In the genomic region with DNA sequence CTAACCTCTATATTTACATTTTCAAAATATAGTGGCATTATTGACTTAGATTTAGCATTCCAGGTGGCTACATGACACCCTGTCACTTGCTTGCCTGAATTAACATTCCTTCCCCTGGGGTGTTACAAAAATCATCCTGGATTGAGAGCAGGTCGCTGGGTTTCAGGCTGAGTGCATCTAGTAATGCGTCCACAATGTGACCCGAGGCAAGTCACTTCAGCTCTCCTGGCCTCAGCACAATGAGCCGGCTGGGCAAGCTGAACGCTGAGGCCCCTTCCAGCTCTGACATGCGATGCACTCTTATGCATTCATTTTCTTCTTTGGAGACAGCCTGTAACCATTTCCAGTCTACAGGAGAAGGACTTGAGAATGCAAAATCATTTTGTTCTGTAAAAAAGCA, we compare ENCODE assay signal across 30 cellular contexts.
A peak's percentile ranks its signal among the peaks of the same experiment; 100 is the strongest.
DNase-seq lines count a peak whose midpoint lies in the region; ATAC-seq, FAIRE-seq and TF ChIP-seq lines count a peak whose summit lies in the region.
"Had no signal": no experiment of that assay in that cellular context is flagged by ENCODE, and none has a peak within 500 bp of the region (broad histone marks: within the 10 kb centered on the region; RNA-seq: fewer than 3 reads in every experiment).

No MANE protein-coding gene starts in this region.

- no peaks in the 10 kb centered on the region for H3K36me3 ChIP-seq in left ventricle myocardium inferior
- H3K36me3 ChIP-seq in endothelial cell of umbilical vein (ENCODE audit: control insufficient read depth in 2 of 2, extremely low read depth in 1 of 2, insufficient read depth in 2 of 2, low read length in 2 of 2), result no peaks in the 10 kb centered on the region
- H3K36me3 ChIP-seq in mesendoderm (ENCODE audit: control insufficient read depth, insufficient read depth, low read length), result no peaks in the 10 kb centered on the region
- H3K36me3 ChIP-seq: breast epithelium, esophagus squamous epithelium, sigmoid colon, suprapubic skin, uterus had no signal

- no peak for TF ChIP-seq CTCF in left ventricle myocardium inferior (IDR thresholded peaks at IDR 0.05; ENCODE audit: borderline replicate concordance)
- TF ChIP-seq CTCF in endothelial cell of umbilical vein (IDR thresholded peaks at IDR 0.05; ENCODE audit: extremely low read depth in 1 of 2, insufficient read depth in 1 of 2, low read depth in 1 of 2, low read length in 2 of 2), result no peak

- no peak overlapping the region for H4K5ac ChIP-seq in mesendoderm (ENCODE audit: low read length)

- H3K23ac ChIP-seq in mesendoderm (ENCODE audit: low read length), result no peak overlapping the region

- H3K27ac ChIP-seq in left ventricle myocardium inferior (replicated peaks), result no peak overlapping the region
- no peak overlapping the region for H3K27ac ChIP-seq in endothelial cell of umbilical vein (ENCODE audit: insufficient read depth, low read depth, low read length)
- no peak overlapping the region for H3K27ac ChIP-seq in mesendoderm (ENCODE audit: low read depth, low read length)
- H3K27ac ChIP-seq: A549, breast epithelium, esophagus squamous epithelium, hepatocyte, sigmoid colon, suprapubic skin, uterus had no signal

- FAIRE-seq in endothelial cell of umbilical vein (lab: Jason Lieb, UNC), result peak; percentile 33
- FAIRE-seq: A549, colon, G401.6, islet of Langerhans had no signal

- H3K79me2 ChIP-seq in endothelial cell of umbilical vein (ENCODE audit: control insufficient read depth, insufficient read depth, low read length) (no peaks in the 10 kb centered on the region), mesendoderm (ENCODE audit: control insufficient read depth, insufficient read depth, low read length) (no peaks in the 10 kb centered on the region)
- H3K79me2 ChIP-seq: hepatocyte had no signal

- POLR2A ChIA-PET in endothelial cell of umbilical vein (lab: Charles Lee), result no interaction called here

- intact Hi-C loops in Right ventricle myocardium superior (cut with DNase I) (no loop called here), left ventricle myocardium inferior (cut with micrococcal nuclease) (no loop called here), endothelial cell of umbilical vein (cut with micrococcal nuclease) (no loop called here)

- no peak overlapping the region for H2AFZ ChIP-seq in endothelial cell of umbilical vein (ENCODE audit: low read depth, low read length)
- H2AFZ ChIP-seq: hepatocyte had no signal

- H2BK15ac ChIP-seq in mesendoderm (replicated peaks; ENCODE audit: low read depth), result no peak overlapping the region

- H3K9me3 ChIP-seq in left ventricle myocardium inferior (replicated peaks) (no peaks in the 10 kb centered on the region), endothelial cell of umbilical vein (replicated peaks; ENCODE audit: control insufficient read depth, insufficient read depth, low read length) (no peaks in the 10 kb centered on the region)
- H3K9me3 ChIP-seq: A549, breast epithelium, esophagus squamous epithelium, sigmoid colon, suprapubic skin, uterus had no signal

- ATAC-seq in Right ventricle myocardium superior (ENCODE audit: poor library complexity), result peak; percentile 45
- ATAC-seq in GM21526 (IDR thresholded peaks at IDR 0.05; ENCODE audit: low FRiP score, unreplicated experiment), result no peak
- ATAC-seq: A549; activated CD8-positive, alpha-beta T cell treated with anti-CD3 and anti-CD28 coated beads for 36 hours; activated T-helper 17 cell treated with anti-CD3 and anti-CD28 coated beads, Interleukin-2, amount 50 U/mL, for 72 hours; CD8-positive, alpha-beta T cell; stimulated activated memory B cell treated with anti-CD40 and anti-IgM and Interleukin-4, amounts not matched to agents 10 μg/mL and 1 μg/mL and 100 μg/mL, for 72 hours had no signal

- H2BK120ac ChIP-seq in mesendoderm (ENCODE audit: low read depth, low read length), result no peak overlapping the region

- CTCF ChIA-PET in endothelial cell of umbilical vein (lab: Charles Lee), result no interaction called here

- no peaks in the 10 kb centered on the region for H4K20me1 ChIP-seq in endothelial cell of umbilical vein (replicated peaks; ENCODE audit: control insufficient read depth, extremely low read depth, insufficient read depth, low read length)

- H3K9me1 ChIP-seq in endothelial cell of umbilical vein (replicated peaks; ENCODE audit: control insufficient read depth, extremely low read depth, insufficient read depth, low read length), result no peaks in the 10 kb centered on the region

- no TSS peak for BruUV-seq in endothelial cell of umbilical vein (replicated peaks; lab: Mats Ljungman, UMichigan)

- no peaks in the 10 kb centered on the region for H3K79me1 ChIP-seq in mesendoderm (ENCODE audit: low read length)

- no peak overlapping the region for H2AK5ac ChIP-seq in mesendoderm (ENCODE audit: low read length)

- no peak overlapping the region for H3K56ac ChIP-seq in mesendoderm (ENCODE audit: low read length)

- H3K27me3 ChIP-seq in left ventricle myocardium inferior (ENCODE audit: low read depth) (no peaks in the 10 kb centered on the region), endothelial cell of umbilical vein (ENCODE audit: control insufficient read depth in 2 of 2, insufficient read depth in 2 of 2, low read length in 2 of 2) (peaks cover 0 to 7% of the 10 kb centered on the region in 2 experiments), mesendoderm (ENCODE audit: insufficient read depth, low read length, poor library complexity) (no peaks in the 10 kb centered on the region)
- H3K27me3 ChIP-seq: breast epithelium, esophagus squamous epithelium, hepatocyte, sigmoid colon, suprapubic skin, uterus had no signal

- H3K18ac ChIP-seq in mesendoderm (ENCODE audit: low read length), result no peak overlapping the region

- WGBS in mesendoderm (ENCODE audit: extremely low coverage, insufficient coverage, low lambda C conversion rate), result no CpG with 5 or more reads among the region's 6 CpGs

- H3K4me3 ChIP-seq in left ventricle myocardium inferior (no peak overlapping the region), endothelial cell of umbilical vein (replicated peaks in 1 of 3; ENCODE audit: insufficient read depth in 1 of 3, low read depth in 1 of 3, low read length in 3 of 3) (no peak overlapping the region), mesendoderm (ENCODE audit: low read length) (no peak overlapping the region)
- H3K4me3 ChIP-seq: A549, breast epithelium, esophagus squamous epithelium, hepatocyte, lung, sigmoid colon, suprapubic skin, uterus had no signal

- H3K4ac ChIP-seq in mesendoderm (ENCODE audit: low read depth, low read length), result no peak overlapping the region

- no peak overlapping the region for H2BK5ac ChIP-seq in mesendoderm (ENCODE audit: low read length)

- H4K8ac ChIP-seq in mesendoderm (ENCODE audit: low read depth, low read length), result no peak overlapping the region

- H3K4me1 ChIP-seq in left ventricle myocardium inferior (peaks cover 5% of the 10 kb centered on the region), endothelial cell of umbilical vein (ENCODE audit: control insufficient read depth, extremely low read depth, insufficient read depth, low read length) (no peaks in the 10 kb centered on the region), mesendoderm (ENCODE audit: control insufficient read depth, low read depth, low read length) (peaks cover 4% of the 10 kb centered on the region)
- H3K4me1 ChIP-seq: A549, breast epithelium, esophagus squamous epithelium, suprapubic skin, uterus had no signal

- H3K4me2 ChIP-seq in endothelial cell of umbilical vein (ENCODE audit: insufficient read depth, low read length), result no peak overlapping the region
- H3K4me2 ChIP-seq in mesendoderm (ENCODE audit: low read length), result no peak overlapping the region
- H3K4me2 ChIP-seq: A549, hepatocyte had no signal

- H3K9ac ChIP-seq in endothelial cell of umbilical vein (replicated peaks; ENCODE audit: extremely low read depth, insufficient read depth, low read length) (no peak overlapping the region), mesendoderm (ENCODE audit: low read length) (no peak overlapping the region)

- no peak for TF ChIP-seq POLR2A in endothelial cell of umbilical vein (IDR thresholded peaks at IDR 0.05; ENCODE audit: low read depth, low read length)

- DNase-seq in Right ventricle myocardium superior (no peak), left ventricle myocardium inferior (no peak), endothelial cell of umbilical vein (ENCODE audit: low read depth, low spot score) (no peak), mesendoderm (peak; percentile 62), pons (ENCODE audit: low spot score) (no peak), A172 (ENCODE audit: low spot score) (no peak), NCI-H1105 (lab: John Stamatoyannopoulos, UW) (no peak)
- DNase-seq: activated CD8-positive, alpha-beta T cell treated with anti-CD3 and anti-CD28 coated beads for 36 hours; activated naive CD4-positive, alpha-beta T cell treated with anti-CD3 and anti-CD28 coated beads, Interleukin-2, amount 50 U/mL, for 16 hours; CD8-positive, alpha-beta T cell; DMS 273 treated with DMSO at 0.1 percent for 48 hours; esophagus squamous epithelium; foreskin melanocyte; H9; NCI-H1092 treated with DMSO at 0.1 percent for 48 hours; NCI-H2029; sigmoid colon; stimulated activated CD4-positive, alpha-beta T cell treated with anti-CD3 and anti-CD28 coated beads, Interleukin-4, amount 100 ng/mL, for 4 hours; uterus had no signal

- dilution Hi-C loops in endothelial cell of umbilical vein (cut with MboI; ENCODE audit: extremely low pct_ligation_motif_present, low sequenced_read_pairs), result no loop called here

TF ChIP-seq in endothelial cell of umbilical vein, 7 proteins besides CTCF, POLR2A, EP300 and RAD21:
- no peak for TF ChIP-seq FOS (IDR thresholded peaks at IDR 0.05; ENCODE audit: borderline replicate concordance, insufficient read depth, low read length)
- TF ChIP-seq EZH2 (IDR thresholded peaks at IDR 0.05; ENCODE audit: borderline replicate concordance, low read depth, low read length, severe bottlenecking), result no peak
- TF ChIP-seq JUN (IDR thresholded peaks at IDR 0.05; ENCODE audit: borderline replicate concordance, insufficient read depth, insufficient read length, low read depth), result no peak
- no peak for TF ChIP-seq GATA2 (IDR thresholded peaks at IDR 0.05; ENCODE audit: insufficient read depth, insufficient read length, low read depth, low read length)
- no peak for TF ChIP-seq POLR2AphosphoS5 (IDR thresholded peaks at IDR 0.05; ENCODE audit: insufficient read depth, low read depth, low read length)
- TF ChIP-seq, protein P1, sequence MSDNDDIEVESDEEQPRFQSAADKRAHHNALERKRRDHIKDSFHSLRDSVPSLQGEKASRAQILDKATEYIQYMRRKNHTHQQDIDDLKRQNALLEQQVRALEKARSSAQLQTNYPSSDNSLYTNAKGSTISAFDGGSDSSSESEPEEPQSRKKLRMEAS (IDR thresholded peaks at IDR 0.05; ENCODE audit: insufficient read depth, insufficient read length), result no peak
- no peak for TF ChIP-seq MYC (IDR thresholded peaks at IDR 0.05; ENCODE audit: low read depth, low read length)
